In the genomic region with DNA sequence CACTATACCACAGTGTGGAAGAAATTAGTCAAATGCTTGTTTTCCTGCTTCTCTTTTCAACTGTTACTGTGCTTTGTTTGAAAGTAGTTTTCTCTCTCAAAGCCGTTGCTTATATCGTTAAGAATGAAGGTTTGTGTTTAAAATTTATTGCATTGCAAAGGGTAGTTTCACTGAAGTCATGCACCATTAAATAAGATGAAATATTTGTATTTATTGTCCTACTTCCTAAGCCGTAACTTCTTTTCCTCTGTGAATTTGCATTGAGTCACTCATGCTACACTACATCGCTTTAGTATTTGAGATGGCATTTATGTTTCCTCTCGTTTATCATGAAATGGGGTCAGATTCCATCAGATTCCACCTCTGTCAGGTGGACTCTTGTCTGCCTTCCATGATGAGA, we compare ENCODE assay signal across 18 cellular contexts.
DNase-seq lines count a peak whose midpoint lies in the region; ATAC-seq lines count a peak whose summit lies in the region.
"Had no signal": no experiment of that assay in that cellular context is flagged by ENCODE, and none has a peak within 500 bp of the region (broad histone marks: within the 10 kb centered on the region; RNA-seq: fewer than 3 reads in every experiment).

No MANE protein-coding gene starts in this region.

- peak; percentile 13 to 38 for DNase-seq in NCI-H526 (lab: John Stamatoyannopoulos, UW)
- DNase-seq in NCI-H526 treated with DMSO at 0.1 percent for 48 hours (lab: John Stamatoyannopoulos, UW) = no peak
- peak; percentile 12 for DNase-seq in RPMI7951 (ENCODE audit: low read depth)
- peak; percentile 66 for DNase-seq in left kidney (ENCODE audit: low read depth, low spot score)
- DNase-seq in renal cortical epithelial cell (ENCODE audit: low read depth) = peak; percentile 63
- no peak for DNase-seq in NCI-H187 (lab: John Stamatoyannopoulos, UW)
- DNase-seq: ACHN; AML-193; BE2C; CD4-positive, alpha-beta T cell; CD8-positive, alpha-beta memory T cell; DMS53; GF-D8; GM23248; H7; HCEC 1CT had no signal

- ATAC-seq in GM19452 (IDR thresholded peaks at IDR 0.05; ENCODE audit: unreplicated experiment) (no peak), HG03139 (IDR thresholded peaks at IDR 0.05; ENCODE audit: unreplicated experiment) (no peak)

Comparison
In these comparisons a context has a peak if more than half of its experiments do, and no peak if none do; other contexts are left out.
1. DNase-seq: peak in NCI-H526 (2 of 2), RPMI7951 (single experiment), left kidney (single experiment) and renal cortical epithelial cell (single experiment); none in NCI-H526 treated with DMSO at 0.1 percent for 48 hours (single experiment) and NCI-H187 (0 of 2).